Comparison of ENCODE assay signal across 8 cellular contexts in genomic region chr1:176374967-176375569, GRCh38.
DNase-seq lines count a peak whose midpoint lies in the region; ATAC-seq and TF ChIP-seq lines count a peak whose summit lies in the region.

No MANE protein-coding gene starts in this region.

- no peaks in the 10 kb centered on the region for H3K36me3 Mint-ChIP-seq in activated B cell treated with CpG ODN at 0.5 μM for 24 hours (ENCODE audit: low read depth)

- no peaks in the 10 kb centered on the region for H3K9me3 Mint-ChIP-seq in activated B cell treated with CpG ODN at 0.5 μM for 24 hours

- intact Hi-C loops in activated B cell treated with CpG ODN at 0.5 μM for 24 hours (cut with micrococcal nuclease), result loop anchor here (2.0 to 10.0 kb wide), 4 partner anchors 506 to 1572 kb away; no protein-coding TSS in a partner anchor

- H3K4me3 Mint-ChIP-seq in activated B cell treated with CpG ODN at 0.5 μM for 24 hours, result no peak overlapping the region

- H3K27me3 Mint-ChIP-seq in activated B cell treated with CpG ODN at 0.5 μM for 24 hours, result peaks cover 6% of the 10 kb centered on the region

- DNase-seq in AG10803 (ENCODE audit: low read depth), result peak; percentile 71
- DNase-seq in NCI-H2196 (lab: John Stamatoyannopoulos, UW; ENCODE audit: unreplicated experiment), result peak; percentile 64
- DNase-seq in activated B cell treated with CpG ODN at 0.5 μM for 24 hours, result peak; percentile 22
- peak; percentile 86 for DNase-seq in choroid plexus epithelial cell (ENCODE audit: low read depth)
- peak; percentile 68 for DNase-seq in left lobe of liver (ENCODE audit: low spot score)
- DNase-seq in stimulated activated CD4-positive, alpha-beta T cell treated with anti-CD3 and anti-CD28 coated beads, Interleukin-4, amount 100 ng/mL, for 48 hours (ENCODE audit: low read depth in 2 of 2), result peak; percentile 33 to 69

- H3K4me3 ChIP-seq in AG10803 (ENCODE audit: low read length) (no peak overlapping the region), choroid plexus epithelial cell (ENCODE audit: low read depth, low read length) (no peak overlapping the region)

- ATAC-seq in GM18870 (IDR thresholded peaks at IDR 0.05; ENCODE audit: unreplicated experiment) (peak; percentile 74), HG03097 (IDR thresholded peaks at IDR 0.05; ENCODE audit: low FRiP score, unreplicated experiment) (peak; percentile 95), activated B cell treated with CpG ODN at 0.5 μM for 24 hours (ENCODE audit: low read depth) (peak; percentile 49), left lobe of liver (peak; percentile 96)

- POLR2A ChIA-PET in activated B cell treated with CpG ODN at 0.5 μM for 24 hours (lab: Charles Lee), result no interaction called here

- no peaks in the 10 kb centered on the region for H3K4me1 Mint-ChIP-seq in activated B cell treated with CpG ODN at 0.5 μM for 24 hours

- CTCF ChIA-PET in activated B cell treated with CpG ODN at 0.5 μM for 24 hours (lab: Charles Lee), result no interaction called here

- TF ChIP-seq CTCF in AG10803 (conservative IDR thresholded peaks at IDR 0.05; ENCODE audit: low read length) (peak; percentile 98), activated B cell treated with CpG ODN at 0.5 μM for 24 hours (IDR thresholded peaks at IDR 0.05) (no peak), choroid plexus epithelial cell (conservative IDR thresholded peaks at IDR 0.05; ENCODE audit: low read depth, low read length) (peak; percentile 98)

- H3K27ac Mint-ChIP-seq in activated B cell treated with CpG ODN at 0.5 μM for 24 hours, result no peak overlapping the region

Comparison
In these comparisons a context has a peak if more than half of its experiments do, and no peak if none do; other contexts are left out.
1. DNase-seq: peak in every context shown above with its lines; median percentile 86 in choroid plexus epithelial cell; 71 in AG10803; 68 in left lobe of liver; 64 in NCI-H2196; 51 in stimulated activated CD4-positive, alpha-beta T cell treated with anti-CD3 and anti-CD28 coated beads, Interleukin-4, amount 100 ng/mL, for 48 hours; 22 in activated B cell treated with CpG ODN at 0.5 μM for 24 hours.